12 cellular contexts compared by ENCODE assay signal in the genomic region with DNA sequence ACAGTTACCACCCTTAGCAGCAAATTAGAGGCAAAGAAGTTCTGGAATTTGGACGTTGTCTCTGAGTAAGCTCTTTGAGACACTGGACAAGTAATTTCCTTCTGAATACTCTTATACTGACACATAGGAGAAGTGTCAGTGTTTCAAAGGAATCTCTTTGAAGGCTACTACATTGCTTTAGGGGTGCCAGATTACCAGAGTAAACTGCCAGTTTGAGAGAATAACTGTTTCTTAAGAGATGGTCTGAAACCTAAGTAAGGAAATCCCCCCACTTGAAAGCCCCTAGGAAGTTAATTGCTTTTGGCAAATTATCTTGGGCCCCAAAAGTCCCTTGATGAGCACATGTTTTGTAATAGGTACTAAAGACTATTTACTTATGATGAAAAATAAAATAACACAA. TPM values are rescaled to one million over a fixed set of nuclear protein-coding genes. Genes with fewer than 3 reads are reported as not detected.
DNase-seq lines count a peak whose midpoint lies in the region; ATAC-seq and TF ChIP-seq lines count a peak whose summit lies in the region.
"Had no signal": no experiment of that assay in that cellular context is flagged by ENCODE, and none has a peak within 500 bp of the region (broad histone marks: within the 10 kb centered on the region; RNA-seq: fewer than 3 reads in every experiment).

No MANE protein-coding gene starts in this region.

- peak overlapping the region; percentile 92 to 93 for H3K27ac ChIP-seq in tibial artery
- H3K27ac ChIP-seq: BLaER1 treated with 17β-estradiol and CSF1 and Interleukin-3, amounts not matched to agents 10 nM and 100 nM; parathyroid adenoma had no signal

- peaks cover 59% of the 10 kb centered on the region for H3K4me1 Mint-ChIP-seq in activated T-cell treated with anti-CD3 and anti-CD28 coated beads, Interleukin-2, amount 50 U/mL, for 72 hours (ENCODE audit: low read depth)

- ATAC-seq in activated T-cell treated with anti-CD3 and anti-CD28 coated beads, Interleukin-2, amount 50 U/mL, for 72 hours (replicated peaks in 1 of 2): no peak
- ATAC-seq in left colon (no peak), HG03025 (IDR thresholded peaks at IDR 0.05; ENCODE audit: low FRiP score, unreplicated experiment) (no peak)

- peak overlapping the region; percentile 94 for H3K27ac Mint-ChIP-seq in activated T-cell treated with anti-CD3 and anti-CD28 coated beads, Interleukin-2, amount 50 U/mL, for 72 hours

- TF ChIP-seq CTCF in fibroblast of the aortic adventitia (IDR thresholded peaks at IDR 0.05; ENCODE audit: insufficient read depth, low read length) (no peak), tibial artery (IDR thresholded peaks at IDR 0.05) (no peak)

- intact Hi-C loops in tibial artery (cut with DNase I; ENCODE audit: low total_unique reads): no loop called here
- intact Hi-C loops in left colon (cut with DNase I, micrococcal nuclease): no loop called here

- H3K27me3 Mint-ChIP-seq in activated T-cell treated with anti-CD3 and anti-CD28 coated beads, Interleukin-2, amount 50 U/mL, for 72 hours (ENCODE audit: low read depth): no peaks in the 10 kb centered on the region

- DNase-seq in activated T-cell treated with anti-CD3 and anti-CD28 coated beads, Interleukin-2, amount 50 U/mL, for 72 hours: no peak
- no peak for DNase-seq in activated T-cell treated with anti-CD3 and anti-CD28 coated beads for 4 hours
- DNase-seq in RPMI7951 (ENCODE audit: low read depth): peak; percentile 47
- DNase-seq in fibroblast of the aortic adventitia (ENCODE audit: low read depth): peak; percentile 43
- no peak for DNase-seq in tibial artery
- no peak for DNase-seq in NCI-H2196 (lab: John Stamatoyannopoulos, UW; ENCODE audit: unreplicated experiment)
- no peak for DNase-seq in left colon
- DNase-seq: erythroblast, NCI-H526 had no signal

- no peaks in the 10 kb centered on the region for H3K27me3 ChIP-seq in tibial artery

- peak overlapping the region; percentile 73 to 90 for H3K4me3 Mint-ChIP-seq in activated T-cell treated with anti-CD3 and anti-CD28 coated beads, Interleukin-2, amount 50 U/mL, for 72 hours

- peaks cover 21 to 27% of the 10 kb centered on the region in 2 donors for H3K36me3 Mint-ChIP-seq in activated T-cell treated with anti-CD3 and anti-CD28 coated beads, Interleukin-2, amount 50 U/mL, for 72 hours (ENCODE audit: insufficient read depth in 2 of 2)

- H3K4me1 ChIP-seq in tibial artery: peaks cover 0 to 79% (median 14%) of the 10 kb centered on the region in 4 donors

- H3K36me3 ChIP-seq in tibial artery: no peaks in the 10 kb centered on the region

- H3K4me3 ChIP-seq in fibroblast of the aortic adventitia (ENCODE audit: low read depth, low read length): peak overlapping the region; percentile 36
- peak overlapping the region in 1 of 2 donors; percentile 93 for H3K4me3 ChIP-seq in tibial artery

- H3K9me3 Mint-ChIP-seq in activated T-cell treated with anti-CD3 and anti-CD28 coated beads, Interleukin-2, amount 50 U/mL, for 72 hours: no peaks in the 10 kb centered on the region

- H3K9me3 ChIP-seq in tibial artery: no peaks in the 10 kb centered on the region
- H3K9me3 ChIP-seq: BLaER1 treated with 17β-estradiol and CSF1 and Interleukin-3, amounts not matched to agents 10 nM and 100 nM had no signal

RNA-seq across cellular contexts. Expression of a gene that starts 3.4 kb away (rescaled TPM):
- total RNA-seq in activated T-cell treated with anti-CD3 and anti-CD28 coated beads, Interleukin-2, amount 50 U/mL, for 72 hours: 100 to 1,000 TPM; 111 to 138 TPM
- total RNA-seq in RPMI7951 (2014; rRNA removed; shearing (Covaris generic)): 17.7 and 24.9 TPM in 2 replicates
- 55.5 and 61.9 TPM in 2 replicates for total RNA-seq in fibroblast of the aortic adventitia (ENCODE audit: low replicate concordance)
- total RNA-seq in left colon: 10 to 100 TPM; 33.8 to 54.1 TPM

RNA-seq across cellular contexts. Expression of a gene that starts 41.5 kb away (rescaled TPM):
- 10 to 100 TPM; 60.7 to 76.9 TPM for total RNA-seq in activated T-cell treated with anti-CD3 and anti-CD28 coated beads, Interleukin-2, amount 50 U/mL, for 72 hours
- total RNA-seq in RPMI7951 (2014; rRNA removed; shearing (Covaris generic)): 29.9 and 50.3 TPM in 2 replicates
- total RNA-seq in fibroblast of the aortic adventitia (ENCODE audit: low replicate concordance) (73.5 and 241 TPM in 2 replicates), left colon (100 to 1,000 TPM in 1 of 2 donors, 10 to 100 TPM in 1; 57.1 to 245 TPM)

Comparison
In these comparisons a context has a peak if more than half of its experiments do, and no peak if none do; other contexts are left out.
1. DNase-seq: peak in RPMI7951 (single experiment) and fibroblast of the aortic adventitia (single experiment); none in activated T-cell treated with anti-CD3 and anti-CD28 coated beads, Interleukin-2, amount 50 U/mL, for 72 hours (0 of 2), activated T-cell treated with anti-CD3 and anti-CD28 coated beads for 4 hours (single experiment), tibial artery (0 of 2), NCI-H2196 (single experiment) and left colon (0 of 2).